9 cellular contexts compared by ENCODE assay signal in the genomic region with DNA sequence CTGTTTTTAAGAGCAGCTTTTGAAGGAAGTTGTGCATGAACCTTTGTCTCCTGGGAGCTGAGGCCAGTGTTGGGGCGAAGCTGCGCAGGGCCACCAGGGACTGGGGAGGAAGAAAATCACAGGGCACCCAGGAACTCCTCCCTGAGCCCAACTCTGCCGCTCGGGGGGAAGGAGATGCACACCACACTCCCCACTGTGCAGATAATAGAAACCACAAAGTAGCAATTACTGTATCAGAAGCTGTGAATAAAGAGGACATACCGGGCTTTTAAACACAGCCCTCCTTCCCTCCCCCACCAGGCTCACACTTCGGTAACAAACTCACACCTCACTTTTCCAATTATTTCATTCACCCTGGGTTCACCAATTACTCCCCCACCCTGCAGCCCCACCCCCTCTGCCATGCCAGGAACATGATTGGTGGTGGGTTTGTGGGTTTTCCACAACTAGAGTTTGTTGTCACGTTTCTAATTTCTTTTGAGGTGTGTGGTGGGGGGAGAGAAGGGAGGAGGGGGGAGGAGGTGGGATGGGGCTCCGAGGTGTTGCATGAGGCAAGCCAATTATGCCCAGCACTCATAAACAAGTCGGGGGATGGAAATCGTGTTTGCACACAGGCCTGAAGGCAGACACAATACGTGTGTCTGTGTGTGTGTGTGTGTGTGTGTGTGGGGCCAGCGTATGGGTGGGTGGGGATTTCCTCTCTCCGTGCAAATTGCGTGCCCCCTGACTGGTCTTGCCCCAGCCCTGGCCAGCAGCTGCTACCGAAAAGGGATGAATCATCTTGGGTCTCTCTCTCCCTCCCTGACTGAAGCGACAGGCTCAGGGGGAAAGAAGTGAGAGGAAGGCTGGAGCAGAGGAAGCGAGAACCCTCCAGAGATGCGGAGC.
DNase-seq lines count a peak whose midpoint lies in the region; ATAC-seq and TF ChIP-seq lines count a peak whose summit lies in the region.
"Had no signal": no experiment of that assay in that cellular context is flagged by ENCODE, and none has a peak within 500 bp of the region (broad histone marks: within the 10 kb centered on the region; RNA-seq: fewer than 3 reads in every experiment).

No MANE protein-coding gene starts in this region.

- no peak overlapping the region for H4K91ac ChIP-seq in mesenchymal stem cell (ENCODE audit: low read length)

- H3K4me3 Mint-ChIP-seq in activated T-cell treated with anti-CD3 and anti-CD28 coated beads, Interleukin-2, amount 50 U/mL, for 4 hours = peak overlapping the region; percentile 21

- H3K9me3 ChIP-seq in Loucy (ENCODE audit: insufficient read depth, low read depth, low read length) (no peaks in the 10 kb centered on the region), mesenchymal stem cell (ENCODE audit: control insufficient read depth, low read length) (no peaks in the 10 kb centered on the region)

- H3K79me2 ChIP-seq in Loucy (ENCODE audit: insufficient read depth, low read length) = no peaks in the 10 kb centered on the region

- H3K4me1 Mint-ChIP-seq in activated T-cell treated with anti-CD3 and anti-CD28 coated beads, Interleukin-2, amount 50 U/mL, for 4 hours (ENCODE audit: low read depth) = peaks cover 13% of the 10 kb centered on the region

- no peak overlapping the region for H3K23ac ChIP-seq in mesenchymal stem cell (ENCODE audit: low read length in 2 of 2)

- no peaks in the 10 kb centered on the region for H3K27me3 Mint-ChIP-seq in activated T-cell treated with anti-CD3 and anti-CD28 coated beads, Interleukin-2, amount 50 U/mL, for 4 hours (ENCODE audit: low read depth)

- H3K4me3 ChIP-seq in Loucy (ENCODE audit: low read length, poor library complexity, severe bottlenecking) = no peak overlapping the region
- H3K4me3 ChIP-seq in mesenchymal stem cell (ENCODE audit: insufficient read depth in 1 of 2, low read depth in 1 of 2, low read length in 2 of 2) = no peak overlapping the region

- no peak overlapping the region for H3K14ac ChIP-seq in mesenchymal stem cell (ENCODE audit: low read length in 2 of 2)

- H3K9ac ChIP-seq in Loucy (ENCODE audit: low read depth, low read length, poor library complexity, severe bottlenecking) (no peak overlapping the region), mesenchymal stem cell (ENCODE audit: low read length) (peak overlapping the region; percentile 21)

- H2AK5ac ChIP-seq in mesenchymal stem cell (ENCODE audit: low read length, severe bottlenecking) = no peak overlapping the region

- peak overlapping the region; percentile 66 for H4K8ac ChIP-seq in mesenchymal stem cell (ENCODE audit: low read length)

- no peak overlapping the region for H2BK15ac ChIP-seq in mesenchymal stem cell (ENCODE audit: low read depth, poor library complexity, severe bottlenecking)

- peaks cover 3% of the 10 kb centered on the region for H3K79me1 ChIP-seq in mesenchymal stem cell (replicated peaks; ENCODE audit: low read length, poor library complexity, severe bottlenecking)

- H3K9me2 ChIP-seq in Loucy (replicated peaks; ENCODE audit: low read depth, low read length) = no peaks in the 10 kb centered on the region

- no peak overlapping the region for H2BK5ac ChIP-seq in mesenchymal stem cell (ENCODE audit: low read depth, low read length, poor library complexity, severe bottlenecking)

- no peaks in the 10 kb centered on the region for H3F3A ChIP-seq in Loucy (ENCODE audit: low read depth)

- no peak overlapping the region for H3K4ac ChIP-seq in mesenchymal stem cell (ENCODE audit: low read depth in 1 of 2, low read length in 2 of 2)

- peak overlapping the region in 1 of 2 experiments; percentile 76 for H3K18ac ChIP-seq in mesenchymal stem cell (ENCODE audit: low read depth in 1 of 2, low read length in 2 of 2)

- no peaks in the 10 kb centered on the region for H4K20me1 ChIP-seq in Loucy (ENCODE audit: insufficient read depth, low read length, poor library complexity, severe bottlenecking)

- no peaks in the 10 kb centered on the region for H3K9me3 Mint-ChIP-seq in activated T-cell treated with anti-CD3 and anti-CD28 coated beads, Interleukin-2, amount 50 U/mL, for 4 hours

- H3K36me3 ChIP-seq in Loucy (ENCODE audit: insufficient read depth, low read length) = peaks cover 3% of the 10 kb centered on the region; the same call in 1 of the 2 replicates
- peaks cover 15 to 19% of the 10 kb centered on the region in 2 experiments for H3K36me3 ChIP-seq in mesenchymal stem cell (ENCODE audit: control insufficient read depth in 1 of 2, insufficient read depth in 2 of 2, low read depth in 1 of 2, low read length in 2 of 2)

- ATAC-seq in activated T-cell treated with anti-CD3 and anti-CD28 coated beads, Interleukin-2, amount 50 U/mL, for 4 hours = peak; percentile 20 to 42
- ATAC-seq in GM18907 (IDR thresholded peaks at IDR 0.05; ENCODE audit: unreplicated experiment) (no peak), GM19467 (IDR thresholded peaks at IDR 0.05; ENCODE audit: unreplicated experiment) (no peak), GM21360 (IDR thresholded peaks at IDR 0.05; ENCODE audit: unreplicated experiment) (no peak), HG02610 (IDR thresholded peaks at IDR 0.05; ENCODE audit: unreplicated experiment) (no peak)

- H2BK120ac ChIP-seq in mesenchymal stem cell (ENCODE audit: low read depth, low read length) = no peak overlapping the region

- peaks cover 9% of the 10 kb centered on the region for H3K4me1 ChIP-seq in Loucy (ENCODE audit: insufficient read depth, low read length, poor library complexity, severe bottlenecking)
- peaks cover 31% of the 10 kb centered on the region for H3K4me1 ChIP-seq in mesenchymal stem cell (ENCODE audit: control insufficient read depth, insufficient read depth, low read depth, low read length)

- H3K27me3 ChIP-seq in Loucy (ENCODE audit: insufficient read depth, low read length, poor library complexity, severe bottlenecking) (no peaks in the 10 kb centered on the region), mesenchymal stem cell (ENCODE audit: control insufficient read depth in 1 of 2, insufficient read depth in 1 of 2, low read length in 2 of 2) (no peaks in the 10 kb centered on the region)

- DNase-seq in Daoy (ENCODE audit: low read depth) (peak; percentile 87), mesenchymal stem cell (peak; percentile 96)
- DNase-seq in activated T-cell treated with anti-CD3 and anti-CD28 coated beads, Interleukin-2, amount 50 U/mL, for 4 hours = no peak
- DNase-seq: NCI-H524 had no signal

- no peak for TF ChIP-seq CTCF in Loucy (conservative IDR thresholded peaks at IDR 0.05; ENCODE audit: low read length)

- H3K36me3 Mint-ChIP-seq in activated T-cell treated with anti-CD3 and anti-CD28 coated beads, Interleukin-2, amount 50 U/mL, for 4 hours (ENCODE audit: insufficient read depth) = peaks cover 13% of the 10 kb centered on the region

- peak overlapping the region; percentile 32 for H3K4me2 ChIP-seq in Loucy (ENCODE audit: low read depth, low read length, poor library complexity, severe bottlenecking)
- H3K4me2 ChIP-seq in mesenchymal stem cell (ENCODE audit: low read length, poor library complexity, severe bottlenecking) = peak overlapping the region; percentile 59

- H3K27ac ChIP-seq in mesenchymal stem cell (ENCODE audit: low read length, poor library complexity, severe bottlenecking) = peak overlapping the region; percentile 63

- H2AFZ ChIP-seq in Loucy (ENCODE audit: low read length) (no peak overlapping the region), mesenchymal stem cell (ENCODE audit: low read depth, low read length) (no peak overlapping the region)

- WGBS in mesenchymal stem cell = 15% methylated on average over 13 of the region's 18 CpGs

- peak overlapping the region in 1 of 2 experiments; percentile 91 for H2BK12ac ChIP-seq in mesenchymal stem cell (ENCODE audit: low read length in 2 of 2)

Comparison
In these comparisons a context has a peak if more than half of its experiments do, and no peak if none do; other contexts are left out.
1. ATAC-seq: peak in activated T-cell treated with anti-CD3 and anti-CD28 coated beads, Interleukin-2, amount 50 U/mL, for 4 hours (2 of 2); none in GM18907 (single experiment), GM19467 (single experiment), GM21360 (single experiment) and HG02610 (single experiment).